ENCODE assay signal across 8 cellular contexts in genomic region chr1:244970661-244971523, GRCh38.
DNase-seq lines count a peak whose midpoint lies in the region; ATAC-seq and TF ChIP-seq lines count a peak whose summit lies in the region.

No MANE protein-coding gene starts in this region.

- H3K36me3 ChIP-seq in CD8-positive, alpha-beta memory T cell (ENCODE audit: insufficient read depth, low read length) = no peaks in the 10 kb centered on the region
- H3K36me3 ChIP-seq in duodenal mucosa (ENCODE audit: control insufficient read depth in 1 of 2, insufficient read depth in 2 of 2, low read length in 2 of 2) (no peaks in the 10 kb centered on the region), lower lobe of right lung (no peaks in the 10 kb centered on the region)

- no peaks in the 10 kb centered on the region for H3K27me3 Mint-ChIP-seq in CD8-positive, alpha-beta memory T cell
- H3K27me3 Mint-ChIP-seq in activated CD4-positive, alpha-beta memory T cell treated with anti-CD3 and anti-CD28 coated beads for 36 hours = no peaks in the 10 kb centered on the region

- DNase-seq in CD8-positive, alpha-beta memory T cell = peak; percentile 86 to 96 (median 95)
- peak; percentile 99 for DNase-seq in HK-2 (ENCODE audit: unreplicated experiment)
- DNase-seq in NCI-H82 (lab: John Stamatoyannopoulos, UW) = peak; percentile 99
- peak; percentile 93 for DNase-seq in activated CD4-positive, alpha-beta memory T cell treated with anti-CD3 and anti-CD28 coated beads for 36 hours
- DNase-seq in lower lobe of right lung = peak; percentile 94
- DNase-seq in stimulated activated CD4-positive, alpha-beta T cell treated with anti-CD3 and anti-CD28 coated beads, TNF-alpha, amount 100 ng/mL, for 1 hour (ENCODE audit: low read depth in 3 of 3, low spot score in 1 of 3) = peak; percentile 83 to 88 (median 88)

- H3K9me3 Mint-ChIP-seq in CD8-positive, alpha-beta memory T cell = no peaks in the 10 kb centered on the region
- H3K9me3 Mint-ChIP-seq in activated CD4-positive, alpha-beta memory T cell treated with anti-CD3 and anti-CD28 coated beads for 36 hours = no peaks in the 10 kb centered on the region

- peak; percentile 53 for TF ChIP-seq CTCF in lower lobe of right lung (IDR thresholded peaks at IDR 0.05)

- peak overlapping the region; percentile 69 for H3K4me3 ChIP-seq in CD8-positive, alpha-beta memory T cell (ENCODE audit: low read length)
- H3K4me3 ChIP-seq in duodenal mucosa (ENCODE audit: low read depth in 1 of 2, low read length in 2 of 2) = peak overlapping the region; percentile 87 to 88
- H3K4me3 ChIP-seq in lower lobe of right lung = peak overlapping the region; percentile 67

- peak overlapping the region; percentile 93 to 94 for H3K9ac ChIP-seq in duodenal mucosa (ENCODE audit: low read depth in 1 of 2, low read length in 2 of 2)

- POLR2A ChIA-PET in CD8-positive, alpha-beta memory T cell (lab: Charles Lee) = interaction anchor here (0.7 to 5.0 kb wide), 10 partner anchors 36 to 1716 kb away, joined by 3 to 205 read pairs (median 4); partner anchors contain the start of genes CEP170, COX20 and HNRNPU
- POLR2A ChIA-PET in activated CD4-positive, alpha-beta memory T cell treated with anti-CD3 and anti-CD28 coated beads for 36 hours (lab: Charles Lee) = interaction anchor here (0.6 to 4.5 kb wide), 5 partner anchors 107 to 1960 kb away, joined by 3 to 47 read pairs (median 4); partner anchors contain the start of genes COX20 and HNRNPU

- H3K4me1 ChIP-seq in CD8-positive, alpha-beta memory T cell (ENCODE audit: insufficient read depth, low read length) = peaks cover 12% of the 10 kb centered on the region
- peaks cover 0 to 10% of the 10 kb centered on the region in 2 donors for H3K4me1 ChIP-seq in duodenal mucosa (ENCODE audit: control insufficient read depth in 1 of 2, insufficient read depth in 2 of 2, low read length in 2 of 2)
- peaks cover 16% of the 10 kb centered on the region for H3K4me1 ChIP-seq in lower lobe of right lung

- H3K36me3 Mint-ChIP-seq in CD8-positive, alpha-beta memory T cell = peaks cover 0 to 16% (median 2%) of the 10 kb centered on the region in 3 donors
- no peaks in the 10 kb centered on the region for H3K36me3 Mint-ChIP-seq in activated CD4-positive, alpha-beta memory T cell treated with anti-CD3 and anti-CD28 coated beads for 36 hours

- H3K4me1 Mint-ChIP-seq in CD8-positive, alpha-beta memory T cell = peaks cover 16 to 29% (median 19%) of the 10 kb centered on the region in 3 donors
- peaks cover 18% of the 10 kb centered on the region for H3K4me1 Mint-ChIP-seq in activated CD4-positive, alpha-beta memory T cell treated with anti-CD3 and anti-CD28 coated beads for 36 hours (ENCODE audit: low read depth)

- H3K27me3 ChIP-seq in CD8-positive, alpha-beta memory T cell (ENCODE audit: insufficient read depth, low read length, poor library complexity, severe bottlenecking) = no peaks in the 10 kb centered on the region
- H3K27me3 ChIP-seq in duodenal mucosa (ENCODE audit: control insufficient read depth in 1 of 2, insufficient read depth in 2 of 2, low read length in 2 of 2) (no peaks in the 10 kb centered on the region), lower lobe of right lung (ENCODE audit: low read depth) (no peaks in the 10 kb centered on the region)

- H3K4me3 Mint-ChIP-seq in CD8-positive, alpha-beta memory T cell = peak overlapping the region; percentile 91 to 98 (median 93)
- peak overlapping the region; percentile 89 for H3K4me3 Mint-ChIP-seq in activated CD4-positive, alpha-beta memory T cell treated with anti-CD3 and anti-CD28 coated beads for 36 hours

- ATAC-seq in GM19455 (IDR thresholded peaks at IDR 0.05; ENCODE audit: unreplicated experiment) (peak; percentile 72), lower lobe of right lung (peak; percentile 90 to 95)

- peak overlapping the region; percentile 96 to 100 (median 98) for H3K27ac Mint-ChIP-seq in CD8-positive, alpha-beta memory T cell
- peak overlapping the region; percentile 98 for H3K27ac Mint-ChIP-seq in activated CD4-positive, alpha-beta memory T cell treated with anti-CD3 and anti-CD28 coated beads for 36 hours

- CTCF ChIA-PET in CD8-positive, alpha-beta memory T cell (lab: Charles Lee) = interaction anchor here (0.7 to 2.2 kb wide), 6 partner anchors 8 to 170 kb away, joined by 3 to 20 read pairs (median 5); partner anchors contain the start of genes COX20 and HNRNPU
- CTCF ChIA-PET in activated CD4-positive, alpha-beta memory T cell treated with anti-CD3 and anti-CD28 coated beads for 36 hours (lab: Charles Lee) = interaction anchor here (0.8 to 1.7 kb wide), 5 partner anchors 72 to 137 kb away, joined by 4 to 9 read pairs (median 6); partner anchors contain the start of gene HNRNPU

- intact Hi-C loops in activated CD4-positive, alpha-beta memory T cell treated with anti-CD3 and anti-CD28 coated beads for 36 hours (cut with micrococcal nuclease) = loop anchor here (1.0 to 5.0 kb wide), 10 partner anchors 53 to 1716 kb away; partner anchors contain the start of genes ADSS2, CATSPERE, CEP170 and CNST
- intact Hi-C loops in lower lobe of right lung (cut with DNase I) = no loop called here

- H3K27ac ChIP-seq in CD8-positive, alpha-beta memory T cell (ENCODE audit: low read depth, low read length) = peak overlapping the region; percentile 99
- H3K27ac ChIP-seq in duodenal mucosa (ENCODE audit: low read depth, low read length) = peak overlapping the region; percentile 99
- H3K27ac ChIP-seq in lower lobe of right lung = peak overlapping the region; percentile 100

- no peaks in the 10 kb centered on the region for H3K9me3 ChIP-seq in CD8-positive, alpha-beta memory T cell (ENCODE audit: low read length)
- H3K9me3 ChIP-seq in duodenal mucosa (ENCODE audit: control insufficient read depth in 1 of 2, low read length in 2 of 2) (no peaks in the 10 kb centered on the region), lower lobe of right lung (no peaks in the 10 kb centered on the region)

Comparison
In these comparisons a context has a peak if more than half of its experiments do, and no peak if none do; other contexts are left out.
1. Peak in every context shown above with its lines: DNase-seq, ATAC-seq, H3K4me3 ChIP-seq and H3K27ac ChIP-seq.